13 cellular contexts compared by ENCODE assay signal in the genomic region with DNA sequence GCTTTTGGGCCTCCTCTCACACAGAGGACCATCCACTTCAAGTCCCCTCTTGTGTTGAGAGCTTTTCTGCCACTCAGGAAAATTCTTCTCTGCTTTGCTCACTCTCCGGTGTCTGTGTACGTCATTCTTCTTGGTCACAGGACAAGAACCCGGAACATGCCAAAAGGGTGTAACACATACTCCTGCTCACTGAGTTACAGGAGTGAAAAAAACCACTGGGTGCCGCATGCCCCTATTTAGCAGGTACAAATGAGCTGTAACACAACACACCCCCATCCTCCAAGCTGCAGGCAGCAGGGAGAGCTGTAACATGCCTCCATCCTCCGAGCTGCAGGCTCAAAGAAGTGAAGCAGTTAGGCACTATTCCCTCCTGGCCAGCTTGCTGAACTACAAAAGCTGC. TPM values are rescaled to one million over a fixed set of nuclear protein-coding genes. Genes with fewer than 3 reads are reported as not detected.
DNase-seq lines count a peak whose midpoint lies in the region; ATAC-seq and TF ChIP-seq lines count a peak whose summit lies in the region.
"Had no signal": no experiment of that assay in that cellular context is flagged by ENCODE, and none has a peak within 500 bp of the region (broad histone marks: within the 10 kb centered on the region; RNA-seq: fewer than 3 reads in every experiment).

No MANE protein-coding gene starts in this region.

- H3K27me3 Mint-ChIP-seq in activated naive CD8-positive, alpha-beta T cell treated with anti-CD3 and anti-CD28 coated beads for 36 hours: peaks cover 3% of the 10 kb centered on the region

- H3K9me3 Mint-ChIP-seq in activated naive CD8-positive, alpha-beta T cell treated with anti-CD3 and anti-CD28 coated beads for 36 hours: no peaks in the 10 kb centered on the region

- no peak for TF ChIP-seq POLR2A in transverse colon (IDR thresholded peaks at IDR 0.05)

- H3K36me3 ChIP-seq in left lung: no peaks in the 10 kb centered on the region
- H3K36me3 ChIP-seq in transverse colon: no peaks in the 10 kb centered on the region
- H3K36me3 ChIP-seq: HAP-1, MG63, vagina had no signal

- H3K27ac Mint-ChIP-seq in activated naive CD8-positive, alpha-beta T cell treated with anti-CD3 and anti-CD28 coated beads for 36 hours: no peak overlapping the region

- H3K4me1 Mint-ChIP-seq in activated naive CD8-positive, alpha-beta T cell treated with anti-CD3 and anti-CD28 coated beads for 36 hours: no peaks in the 10 kb centered on the region

- H3K36me3 Mint-ChIP-seq in activated naive CD8-positive, alpha-beta T cell treated with anti-CD3 and anti-CD28 coated beads for 36 hours: no peaks in the 10 kb centered on the region

- CTCF ChIA-PET in RWPE1 (lab: Yijun Ruan, JAX): interaction anchor here (0.6 to 0.8 kb wide), 2 partner anchors 437 to 440 kb away, joined by 3 read pairs; no protein-coding TSS in a partner anchor

- DNase-seq in RWPE1 (ENCODE audit: low spot score): no peak
- DNase-seq in epithelial cell of esophagus (ENCODE audit: low read depth): peak; percentile 98
- DNase-seq in left lung: peak in 1 of 2 donors; percentile 66
- peak; percentile 26 for DNase-seq in transverse colon
- no peak for DNase-seq in dermis blood vessel endothelial cell
- no peak for DNase-seq in activated naive CD8-positive, alpha-beta T cell treated with anti-CD3 and anti-CD28 coated beads for 36 hours
- DNase-seq in C1 segment of cervical spinal cord (lab: John Stamatoyannopoulos, UW): no peak
- DNase-seq: activated CD8-positive, alpha-beta memory T cell treated with anti-CD3 and anti-CD28 coated beads, Interleukin-2, amount 50 U/mL, for 48 hours; cerebellar nuclear complex had no signal

- H3K4me3 Mint-ChIP-seq in activated naive CD8-positive, alpha-beta T cell treated with anti-CD3 and anti-CD28 coated beads for 36 hours: no peak overlapping the region

- intact Hi-C loops in left lung (cut with DNase I) (no loop called here), transverse colon (cut with DNase I; ENCODE audit: low total_unique reads) (loop anchor here (10.0 kb wide), 1 partner anchor 377 kb away; no protein-coding TSS in a partner anchor)

- H3K4me3 ChIP-seq in epithelial cell of esophagus (ENCODE audit: low read length): no peak overlapping the region
- H3K4me3 ChIP-seq in left lung: no peak overlapping the region
- H3K4me3 ChIP-seq in transverse colon: no peak overlapping the region
- H3K4me3 ChIP-seq: HAP-1, MG63, vagina had no signal

- WGBS in transverse colon (ENCODE audit: low coverage in 1 of 2), 2 donors: 78% methylated on average over 5 of the region's 5 CpGs; no CpG with 5 or more reads in 1 of the 2 donors

- in situ Hi-C loops in transverse colon (cut with MboI; ENCODE audit: low pct_ligation_motif_present in 1 of 4, low pct_unique_long_range_greater_than_20kb in 1 of 4, low sequenced_read_pairs in 3 of 4): no loop called here

- peak; percentile 80 for ATAC-seq in left lung

- no peaks in the 10 kb centered on the region for H3K9me3 ChIP-seq in left lung
- no peaks in the 10 kb centered on the region for H3K9me3 ChIP-seq in transverse colon
- H3K9me3 ChIP-seq: HAP-1, MG63, vagina had no signal

- H3K27ac ChIP-seq in RWPE1 (peak overlapping the region; percentile 80), left lung (peak overlapping the region; percentile 75 to 78), transverse colon (peak overlapping the region in 2 of 4 donors; percentile 17 to 35)
- H3K27ac ChIP-seq: vagina had no signal

- POLR2A ChIA-PET in RWPE1 (lab: Yijun Ruan, JAX; ENCODE audit: low non-redundant PET): interaction anchor here (1.1 kb wide), 1 partner anchor 13 kb away, joined by 3 read pairs; the partner anchor contains the start of gene CXCL2

- no peak for TF ChIP-seq CTCF in RWPE1 (conservative IDR thresholded peaks at IDR 0.05; ENCODE audit: low read depth)
- TF ChIP-seq CTCF in epithelial cell of esophagus (IDR thresholded peaks at IDR 0.05; ENCODE audit: insufficient read depth, low read depth, low read length, missing control alignments): peak; percentile 16
- no peak for TF ChIP-seq CTCF in left lung (IDR thresholded peaks at IDR 0.05)
- no peak for TF ChIP-seq CTCF in transverse colon (IDR thresholded peaks at IDR 0.05)

- peaks cover 41 to 52% of the 10 kb centered on the region in 2 donors for H3K4me1 ChIP-seq in left lung
- peaks cover 5 to 25% (median 18%) of the 10 kb centered on the region in 4 donors for H3K4me1 ChIP-seq in transverse colon
- H3K4me1 ChIP-seq: HAP-1 had no signal

- no peak for TF ChIP-seq EP300 in transverse colon (IDR thresholded peaks at IDR 0.05; ENCODE audit: low read depth)

- H3K27me3 ChIP-seq in left lung (no peaks in the 10 kb centered on the region), transverse colon (no peaks in the 10 kb centered on the region)
- H3K27me3 ChIP-seq: MG63, vagina had no signal

RNA-seq across cellular contexts. Expression of gene CXCL2, which starts 13.0 kb away (rescaled TPM):
- total RNA-seq in left lung (100 to 1,000 TPM in 1 of 2 donors, 10 to 100 TPM in 1; 64.4 to 114 TPM), transverse colon (10 to 100 TPM in 3 of 4 donors, under 1 TPM in 1; 0.80 to 32.9 (median 17.8) TPM), dermis blood vessel endothelial cell (1.2 and 5.6 TPM in 2 replicates)
- not detected for total RNA-seq in activated naive CD8-positive, alpha-beta T cell treated with anti-CD3 and anti-CD28 coated beads for 36 hours
- total RNA-seq: T-helper 2 cell treated with Interferon-gamma antibody and Interleukin-4, amounts not matched to agents 100 ng/mL and 5 ng/mL, for 36 hours had no signal

RNA-seq across cellular contexts. Expression of gene MTHFD2L, which starts 45.9 kb away (rescaled TPM):
- total RNA-seq in left lung (10 to 100 TPM in 1 of 2 donors, 1 to 10 TPM in 1; 9.1 to 14.8 TPM), transverse colon (10 to 100 TPM in 3 of 4 donors, 1 to 10 TPM in 1; 7.6 to 18.1 (median 12.7) TPM), dermis blood vessel endothelial cell (19.8 and 33.5 TPM in 2 replicates)
- 1 to 10 TPM; 8.2 to 8.3 TPM for total RNA-seq in activated naive CD8-positive, alpha-beta T cell treated with anti-CD3 and anti-CD28 coated beads for 36 hours

Comparison
In these comparisons a context has a peak if more than half of its experiments do, and no peak if none do; other contexts are left out.
1. DNase-seq: peak in epithelial cell of esophagus (single experiment) and transverse colon (single experiment); none in RWPE1 (single experiment), dermis blood vessel endothelial cell (single experiment), activated naive CD8-positive, alpha-beta T cell treated with anti-CD3 and anti-CD28 coated beads for 36 hours (single experiment) and C1 segment of cervical spinal cord (0 of 14).